ENCODE assay signal across 8 cellular contexts in the genomic region with DNA sequence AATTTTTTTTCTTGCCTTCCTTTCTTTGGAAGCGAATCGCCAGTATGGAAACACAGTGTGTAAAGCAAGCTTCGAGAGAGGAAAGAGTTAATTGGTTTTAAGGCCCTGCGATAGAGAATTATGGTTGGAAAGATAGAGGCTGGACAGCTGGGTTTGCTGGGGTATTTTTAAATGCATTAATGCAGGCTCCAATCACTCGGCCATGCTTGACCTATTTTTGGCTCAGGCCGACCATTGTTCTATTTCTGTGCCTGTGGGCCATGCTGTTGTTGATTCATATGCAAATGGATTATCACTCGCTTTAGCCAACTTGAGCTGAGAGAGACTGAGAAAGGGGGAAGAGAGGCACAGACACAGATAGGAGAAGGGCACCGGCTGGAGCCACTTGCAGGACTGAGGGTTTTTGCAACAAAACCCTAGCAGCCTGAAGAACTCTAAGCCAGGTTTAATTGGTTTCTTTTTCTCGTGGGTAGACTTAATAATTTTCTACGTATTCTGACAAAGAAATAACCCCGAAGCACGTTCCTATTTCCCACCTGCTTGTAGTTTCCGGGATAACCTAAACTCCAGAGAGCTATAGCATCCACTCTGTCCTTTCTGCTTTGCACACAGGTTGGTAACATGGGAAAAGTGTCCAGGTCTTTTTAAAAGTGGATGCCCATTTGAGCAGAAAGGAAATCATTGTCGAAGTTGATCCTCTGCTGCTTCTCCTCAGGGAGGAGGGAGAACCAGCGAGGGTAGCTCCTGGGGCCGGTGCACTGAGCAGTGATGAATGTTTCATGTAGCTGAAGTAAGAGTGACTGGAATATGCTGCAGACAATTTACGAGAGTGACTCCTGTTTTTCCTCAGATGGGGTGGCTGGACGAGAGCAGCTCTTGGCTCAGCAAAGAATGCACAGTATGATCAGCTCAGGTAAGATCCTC. TPM values are rescaled to one million over a fixed set of nuclear protein-coding genes. Genes with fewer than 3 reads are reported as not detected.
DNase-seq lines count a peak whose midpoint lies in the region; ATAC-seq and TF ChIP-seq lines count a peak whose summit lies in the region.

Gene HDAC9, plus strand, starts transcription at position 338 of the 924 bp plus-strand sequence. Its CDS starts 554 bp downstream, at position 892.

- H3K23ac ChIP-seq in mesenchymal stem cell (ENCODE audit: low read length in 2 of 2): no peak within 1 kb of the TSS

- H3K36me3 ChIP-seq in Loucy (ENCODE audit: insufficient read depth, low read length): no peaks in the 10 kb centered on the region
- no peaks in the 10 kb centered on the region for H3K36me3 ChIP-seq in mesenchymal stem cell (ENCODE audit: control insufficient read depth in 1 of 2, insufficient read depth in 2 of 2, low read depth in 1 of 2, low read length in 2 of 2)
- H3K36me3 ChIP-seq in tibial artery: no peaks in the 10 kb centered on the region

- no peak within 1 kb of the TSS for H2BK5ac ChIP-seq in mesenchymal stem cell (ENCODE audit: low read depth, low read length, poor library complexity, severe bottlenecking)

- H3K27ac ChIP-seq in mesenchymal stem cell (ENCODE audit: low read length, poor library complexity, severe bottlenecking): no peak within 1 kb of the TSS
- peak within 1 kb of the TSS; percentile 56 to 71 for H3K27ac ChIP-seq in tibial artery

- H3K9me3 ChIP-seq in Loucy (ENCODE audit: insufficient read depth, low read depth, low read length) (no peaks in the 10 kb centered on the region), mesenchymal stem cell (ENCODE audit: control insufficient read depth, low read length) (no peaks in the 10 kb centered on the region), tibial artery (no peaks in the 10 kb centered on the region)

- H4K8ac ChIP-seq in mesenchymal stem cell (ENCODE audit: low read length): peak within 1 kb of the TSS; percentile 3

- H3K18ac ChIP-seq in mesenchymal stem cell (ENCODE audit: low read depth in 1 of 2, low read length in 2 of 2): peak within 1 kb of the TSS in 1 of 2 experiments; percentile 80

- intact Hi-C loops in tibial artery (cut with DNase I; ENCODE audit: low total_unique reads): no loop called here

- DNase-seq in GM10266 (ENCODE audit: extremely low spot score) (peak; percentile 32), SIG-M5 (lab: John Stamatoyannopoulos, UW) (peak; percentile 4), endothelial cell (ENCODE audit: low spot score) (no peak), mesenchymal stem cell (peak; percentile 64), tibial artery (no peak), T1000 (lab: John Stamatoyannopoulos, UW) (no peak)

- ATAC-seq in GM21825 (IDR thresholded peaks at IDR 0.05; ENCODE audit: unreplicated experiment): peak; percentile 92

- peaks cover 6% of the 10 kb centered on the region for H4K20me1 ChIP-seq in Loucy (ENCODE audit: insufficient read depth, low read length, poor library complexity, severe bottlenecking)

- H3K27me3 Mint-ChIP-seq in endothelial cell (ENCODE audit: unreplicated experiment): peaks cover 2% of the 10 kb centered on the region

- H3K4me1 ChIP-seq in Loucy (ENCODE audit: insufficient read depth, low read length, poor library complexity, severe bottlenecking) (peaks cover 43% of the 10 kb centered on the region), mesenchymal stem cell (ENCODE audit: control insufficient read depth, insufficient read depth, low read depth, low read length) (no peaks in the 10 kb centered on the region), tibial artery (peaks cover 0 to 53% (median 11%) of the 10 kb centered on the region in 4 donors)

- H3K4me3 ChIP-seq in Loucy (ENCODE audit: low read length, poor library complexity, severe bottlenecking): peak within 1 kb of the TSS; percentile 2
- peak within 1 kb of the TSS in 1 of 2 experiments; percentile 78 for H3K4me3 ChIP-seq in mesenchymal stem cell (ENCODE audit: insufficient read depth in 1 of 2, low read depth in 1 of 2, low read length in 2 of 2)
- H3K4me3 ChIP-seq in tibial artery: peak within 1 kb of the TSS; percentile 48 to 51

- 23% methylated on average over 17 of the region's 18 CpGs for WGBS in mesenchymal stem cell

- H3K9me2 ChIP-seq in Loucy (replicated peaks; ENCODE audit: low read depth, low read length): no peaks in the 10 kb centered on the region

- H3F3A ChIP-seq in Loucy (ENCODE audit: low read depth): no peaks in the 10 kb centered on the region

- peak within 1 kb of the TSS; percentile 83 for H3K4me3 Mint-ChIP-seq in endothelial cell (ENCODE audit: unreplicated experiment)

- H3K4ac ChIP-seq in mesenchymal stem cell (ENCODE audit: low read depth in 1 of 2, low read length in 2 of 2): no peak within 1 kb of the TSS

- no peaks in the 10 kb centered on the region for H3K79me1 ChIP-seq in mesenchymal stem cell (replicated peaks; ENCODE audit: low read length, poor library complexity, severe bottlenecking)

- H2AFZ ChIP-seq in Loucy (ENCODE audit: low read length) (no peak within 1 kb of the TSS), mesenchymal stem cell (ENCODE audit: low read depth, low read length) (peak within 1 kb of the TSS; percentile 46)

- H4K91ac ChIP-seq in mesenchymal stem cell (ENCODE audit: low read length): no peak within 1 kb of the TSS

- H2AK5ac ChIP-seq in mesenchymal stem cell (ENCODE audit: low read length, severe bottlenecking): no peak within 1 kb of the TSS

- no peaks in the 10 kb centered on the region for H3K9me3 Mint-ChIP-seq in endothelial cell (ENCODE audit: unreplicated experiment)

- H3K4me2 ChIP-seq in Loucy (ENCODE audit: low read depth, low read length, poor library complexity, severe bottlenecking) (peak within 1 kb of the TSS; percentile 38), mesenchymal stem cell (ENCODE audit: low read length, poor library complexity, severe bottlenecking) (peak within 1 kb of the TSS; percentile 55)

- no peak within 1 kb of the TSS for H2BK15ac ChIP-seq in mesenchymal stem cell (ENCODE audit: low read depth, poor library complexity, severe bottlenecking)

- H3K27ac Mint-ChIP-seq in endothelial cell (ENCODE audit: unreplicated experiment): no peak within 1 kb of the TSS

- no peaks in the 10 kb centered on the region for H3K36me3 Mint-ChIP-seq in endothelial cell (ENCODE audit: low read depth, unreplicated experiment)

- TF ChIP-seq CTCF in GM10266 (IDR thresholded peaks at IDR 0.05; ENCODE audit: control insufficient read depth, insufficient read depth, low read depth, missing control alignments): no peak
- no peak for TF ChIP-seq CTCF in Loucy (conservative IDR thresholded peaks at IDR 0.05; ENCODE audit: low read length)
- no peak for TF ChIP-seq CTCF in endothelial cell (IDR thresholded peaks at IDR 0.05; ENCODE audit: unreplicated experiment)
- no peak for TF ChIP-seq CTCF in tibial artery (IDR thresholded peaks at IDR 0.05)

- H2BK12ac ChIP-seq in mesenchymal stem cell (ENCODE audit: low read length in 2 of 2): peak within 1 kb of the TSS in 1 of 2 experiments; percentile 60

- no peak within 1 kb of the TSS for H3K14ac ChIP-seq in mesenchymal stem cell (ENCODE audit: low read length in 2 of 2)

- H3K27me3 ChIP-seq in Loucy (ENCODE audit: insufficient read depth, low read length, poor library complexity, severe bottlenecking) (no peaks in the 10 kb centered on the region), mesenchymal stem cell (ENCODE audit: control insufficient read depth in 1 of 2, insufficient read depth in 1 of 2, low read length in 2 of 2) (no peaks in the 10 kb centered on the region), tibial artery (no peaks in the 10 kb centered on the region)

- peaks cover 5% of the 10 kb centered on the region for H3K4me1 Mint-ChIP-seq in endothelial cell (ENCODE audit: unreplicated experiment)

- peaks cover 65% of the 10 kb centered on the region for H3K79me2 ChIP-seq in Loucy (ENCODE audit: insufficient read depth, low read length)

- no peak within 1 kb of the TSS for H2BK120ac ChIP-seq in mesenchymal stem cell (ENCODE audit: low read depth, low read length)

- no peak within 1 kb of the TSS for H3K9ac ChIP-seq in Loucy (ENCODE audit: low read depth, low read length, poor library complexity, severe bottlenecking)
- H3K9ac ChIP-seq in mesenchymal stem cell (ENCODE audit: low read length): peak within 1 kb of the TSS; percentile 92

RNA-seq across cellular contexts. Expression of gene HDAC9, which starts in this region (rescaled TPM):
- 1.2 TPM for total RNA-seq in endothelial cell (ENCODE audit: unreplicated experiment)
- 4.0 TPM for polyA plus RNA-seq in mesenchymal stem cell (2013, experiment 1 of 2)
- polyA plus RNA-seq in mesenchymal stem cell (2013, experiment 2 of 2): 4.0 TPM

Comparison
In these comparisons a context has a peak if more than half of its experiments do, and no peak if none do; other contexts are left out.
1. DNase-seq: peak in GM10266 (single experiment), SIG-M5 (single experiment) and mesenchymal stem cell (single experiment); none in endothelial cell (single experiment), tibial artery (0 of 2) and T1000 (single experiment).